30 cellular contexts compared by ENCODE assay signal in genomic region chr18:53795061-53795460, GRCh38.
A peak's percentile ranks its signal among the peaks of the same experiment; 100 is the strongest.
DNase-seq lines count a peak whose midpoint lies in the region; ATAC-seq and TF ChIP-seq lines count a peak whose summit lies in the region.
"Had no signal": no experiment of that assay in that cellular context is flagged by ENCODE, and none has a peak within 500 bp of the region (broad histone marks: within the 10 kb centered on the region; RNA-seq: fewer than 3 reads in every experiment).

No MANE protein-coding gene starts in this region.

- no peak overlapping the region for H3K4me3 ChIP-seq in ACC112 (ENCODE audit: low read depth, low read length)
- H3K4me3 ChIP-seq in mammary epithelial cell (replicated peaks in 1 of 3; ENCODE audit: insufficient read depth in 1 of 3, low read depth in 2 of 3, low read length in 3 of 3), result no peak overlapping the region
- no peak overlapping the region for H3K4me3 ChIP-seq in fibroblast of the aortic adventitia (ENCODE audit: low read depth, low read length)
- H3K4me3 ChIP-seq: left ventricle myocardium inferior, Peyer's patch, SK-N-MC, thyroid gland had no signal

- H3K27ac ChIP-seq in ACC112 (ENCODE audit: low read depth, low read length), result peak overlapping the region; percentile 87
- H3K27ac ChIP-seq in mammary epithelial cell (ENCODE audit: insufficient read depth, low read depth, low read length), result peak overlapping the region; percentile 58
- H3K27ac ChIP-seq: left ventricle myocardium inferior, Peyer's patch, SK-N-MC, thyroid gland had no signal

- no TSS peak for BruUV-seq in mammary epithelial cell (replicated peaks; lab: Mats Ljungman, UMichigan)

- intact Hi-C loops in mammary epithelial cell (cut with micrococcal nuclease), result no loop called here

- no peak overlapping the region for H3K4me3 Mint-ChIP-seq in stimulated activated naive CD8-positive, alpha-beta T cell treated with anti-CD3 and anti-CD28 coated beads, Interleukin-15, amount 100 ng/mL, for 72 hours
- H3K4me3 Mint-ChIP-seq in naive thymus-derived CD8-positive, alpha-beta T cell, result no peak overlapping the region
- H3K4me3 Mint-ChIP-seq: activated CD4-positive, alpha-beta T cell treated with anti-CD3 and anti-CD28 coated beads for 36 hours; activated CD8-positive, alpha-beta T cell treated with anti-CD3 and anti-CD28 coated beads, Interleukin-2, amount 10 ng/mL, durations not matched to agents 7 days and 5 days; activated naive CD8-positive, alpha-beta T cell treated with anti-CD3 and anti-CD28 coated beads for 36 hours; B cell; CD8-positive, alpha-beta T cell; mesothelial cell of epicardium; naive B cell; stimulated activated naive CD8-positive, alpha-beta T cell treated with anti-CD3 and anti-CD28 coated beads, Interleukin-15, Interleukin-2, amounts not matched to agents 100 ng/mL and 50 ng/mL, for 24 hours; T-helper 1 cell treated with Interleukin-12 subunit alpha and Interleukin-12 subunit beta and Interleukin-4 antibody, amounts not matched to agents 30 μg/mL and 1 μg/mL, for 36 hours had no signal

- no peaks in the 10 kb centered on the region for H3K27me3 ChIP-seq in ACC112 (ENCODE audit: insufficient read depth, low read length)
- no peaks in the 10 kb centered on the region for H3K27me3 ChIP-seq in mammary epithelial cell (ENCODE audit: insufficient read depth, low read length)
- H3K27me3 ChIP-seq: Peyer's patch, thyroid gland had no signal

- peak; percentile 75 for DNase-seq in NCI-H69 (lab: John Stamatoyannopoulos, UW)
- DNase-seq in mammary epithelial cell, result peak; percentile 58
- peak; percentile 66 for DNase-seq in fibroblast of the aortic adventitia (ENCODE audit: low read depth)
- no peak for DNase-seq in UCSD-AML1 (lab: John Stamatoyannopoulos, UW; ENCODE audit: unreplicated experiment)
- DNase-seq in stimulated activated naive CD8-positive, alpha-beta T cell treated with anti-CD3 and anti-CD28 coated beads, Interleukin-15, amount 100 ng/mL, for 72 hours, result no peak
- no peak for DNase-seq in naive thymus-derived CD8-positive, alpha-beta T cell
- DNase-seq: activated CD4-positive, alpha-beta T cell treated with anti-CD3 and anti-CD28 coated beads for 36 hours; activated CD8-positive, alpha-beta T cell treated with anti-CD3 and anti-CD28 coated beads, Interleukin-2, amount 10 ng/mL, durations not matched to agents 7 days and 5 days; activated effector memory CD4-positive, alpha-beta T cell treated with anti-CD3 and anti-CD28 coated beads, Interleukin-2, amount 50 U/mL, for 16 hours; activated naive CD8-positive, alpha-beta T cell treated with anti-CD3 and anti-CD28 coated beads for 36 hours; CD8-positive, alpha-beta T cell; DMS53; effector CD4-positive, alpha-beta T cell; GDM1; islet precursor cell; Kasumi-1; left ventricle myocardium inferior; naive B cell; NCI-H146; NK-92 treated with Interleukin-12 subunit alpha and Interleukin-12 subunit beta, amount 100 ng/mL, for 24 hours; occipital lobe; Peyer's patch; thyroid gland had no signal

- no peaks in the 10 kb centered on the region for H3K27me3 Mint-ChIP-seq in stimulated activated naive CD8-positive, alpha-beta T cell treated with anti-CD3 and anti-CD28 coated beads, Interleukin-15, amount 100 ng/mL, for 72 hours
- no peaks in the 10 kb centered on the region for H3K27me3 Mint-ChIP-seq in naive thymus-derived CD8-positive, alpha-beta T cell
- H3K27me3 Mint-ChIP-seq: activated CD4-positive, alpha-beta T cell treated with anti-CD3 and anti-CD28 coated beads for 36 hours; activated naive CD8-positive, alpha-beta T cell treated with anti-CD3 and anti-CD28 coated beads for 36 hours; B cell; naive B cell; stimulated activated naive CD8-positive, alpha-beta T cell treated with anti-CD3 and anti-CD28 coated beads, Interleukin-15, Interleukin-2, amounts not matched to agents 100 ng/mL and 50 ng/mL, for 24 hours had no signal

- H3K4me1 Mint-ChIP-seq in stimulated activated naive CD8-positive, alpha-beta T cell treated with anti-CD3 and anti-CD28 coated beads, Interleukin-15, amount 100 ng/mL, for 72 hours, result peaks cover 12% of the 10 kb centered on the region
- no peaks in the 10 kb centered on the region for H3K4me1 Mint-ChIP-seq in naive thymus-derived CD8-positive, alpha-beta T cell
- H3K4me1 Mint-ChIP-seq: activated CD4-positive, alpha-beta T cell treated with anti-CD3 and anti-CD28 coated beads for 36 hours; B cell; naive B cell had no signal

- H3K27ac Mint-ChIP-seq in stimulated activated naive CD8-positive, alpha-beta T cell treated with anti-CD3 and anti-CD28 coated beads, Interleukin-15, amount 100 ng/mL, for 72 hours, result peak overlapping the region in 1 of 2 donors; percentile 42
- no peak overlapping the region for H3K27ac Mint-ChIP-seq in naive thymus-derived CD8-positive, alpha-beta T cell
- H3K27ac Mint-ChIP-seq: activated CD4-positive, alpha-beta T cell treated with anti-CD3 and anti-CD28 coated beads for 36 hours; activated CD8-positive, alpha-beta T cell treated with anti-CD3 and anti-CD28 coated beads, Interleukin-2, amount 10 ng/mL, durations not matched to agents 7 days and 5 days; activated naive CD8-positive, alpha-beta T cell treated with anti-CD3 and anti-CD28 coated beads for 36 hours; B cell; CD8-positive, alpha-beta T cell; mesothelial cell of epicardium; naive B cell; stimulated activated naive CD8-positive, alpha-beta T cell treated with anti-CD3 and anti-CD28 coated beads, Interleukin-15, Interleukin-2, amounts not matched to agents 100 ng/mL and 50 ng/mL, for 24 hours; T-helper 1 cell treated with Interleukin-12 subunit alpha and Interleukin-12 subunit beta and Interleukin-4 antibody, amounts not matched to agents 30 μg/mL and 1 μg/mL, for 36 hours had no signal

- H3K4me1 ChIP-seq in ACC112 (ENCODE audit: control insufficient read depth, insufficient read depth, low read length, unreplicated experiment) (peaks cover 27% of the 10 kb centered on the region), mammary epithelial cell (ENCODE audit: insufficient read depth, low read length) (peaks cover 24% of the 10 kb centered on the region)
- H3K4me1 ChIP-seq: left ventricle myocardium inferior, Peyer's patch, thyroid gland had no signal

- no peak overlapping the region for H3K9ac ChIP-seq in mammary epithelial cell (ENCODE audit: insufficient read depth, low read length)

- H4K20me1 ChIP-seq in mammary epithelial cell (ENCODE audit: insufficient read depth, low read length), result no peaks in the 10 kb centered on the region

- H3K36me3 Mint-ChIP-seq in naive thymus-derived CD8-positive, alpha-beta T cell, result no peaks in the 10 kb centered on the region
- H3K36me3 Mint-ChIP-seq: activated naive CD8-positive, alpha-beta T cell treated with anti-CD3 and anti-CD28 coated beads for 36 hours; CD8-positive, alpha-beta T cell; mesothelial cell of epicardium; naive B cell had no signal

- H2AFZ ChIP-seq in ACC112 (ENCODE audit: low read length, unreplicated experiment) (peak overlapping the region; percentile 31), mammary epithelial cell (ENCODE audit: low read depth, low read length) (no peak overlapping the region)

- H3K36me3 ChIP-seq in ACC112 (ENCODE audit: insufficient read depth, low read length) (no peaks in the 10 kb centered on the region), mammary epithelial cell (ENCODE audit: insufficient read depth, low read length) (no peaks in the 10 kb centered on the region)
- H3K36me3 ChIP-seq: left ventricle myocardium inferior, Peyer's patch, thyroid gland had no signal

- H3K79me2 ChIP-seq in ACC112 (ENCODE audit: control insufficient read depth, insufficient read depth, low read length, unreplicated experiment) (no peaks in the 10 kb centered on the region), mammary epithelial cell (ENCODE audit: insufficient read depth, low read length) (no peaks in the 10 kb centered on the region)

- ATAC-seq in GM19467 (IDR thresholded peaks at IDR 0.05; ENCODE audit: unreplicated experiment), result no peak
- ATAC-seq in stimulated activated naive CD8-positive, alpha-beta T cell treated with anti-CD3 and anti-CD28 coated beads, Interleukin-15, amount 100 ng/mL, for 72 hours, result no peak
- ATAC-seq in naive thymus-derived CD8-positive, alpha-beta T cell, result no peak
- ATAC-seq: activated CD4-positive, alpha-beta T cell treated with anti-CD3 and anti-CD28 coated beads for 36 hours; activated CD8-positive, alpha-beta T cell treated with anti-CD3 and anti-CD28 coated beads, Interleukin-2, amount 10 ng/mL, durations not matched to agents 7 days and 5 days; CD8-positive, alpha-beta T cell had no signal

- H3K9me3 ChIP-seq in mammary epithelial cell (replicated peaks; ENCODE audit: insufficient read depth, low read length), result no peaks in the 10 kb centered on the region
- H3K9me3 ChIP-seq: Peyer's patch, thyroid gland had no signal

- POLR2A ChIA-PET in naive thymus-derived CD8-positive, alpha-beta T cell (lab: Charles Lee), result no interaction called here

- 29% methylated on average over 3 of the region's 3 CpGs for WGBS in mammary epithelial cell (ENCODE audit: low coverage, missing lambda C conversion rate)

- CTCF ChIA-PET in mammary epithelial cell (lab: Charles Lee; ENCODE audit: low non-redundant PET), result no interaction called here

- TF ChIP-seq CTCF in mammary epithelial cell (conservative IDR thresholded peaks at IDR 0.05 in 1 of 2, IDR thresholded peaks at IDR 0.05 in 1 of 2; ENCODE audit: extremely low read depth in 1 of 2, insufficient read depth in 1 of 2, low read depth in 1 of 2, low read length in 2 of 2), result no peak
- TF ChIP-seq CTCF in fibroblast of the aortic adventitia (IDR thresholded peaks at IDR 0.05; ENCODE audit: insufficient read depth, low read length), result no peak

- in situ Hi-C loops in mammary epithelial cell (cut with MboI; ENCODE audit: low sequenced_read_pairs in 2 of 2), result no loop called here

- no peak overlapping the region for H3K4me2 ChIP-seq in mammary epithelial cell (ENCODE audit: insufficient read depth, low read depth, low read length)

- dilution Hi-C loops in mammary epithelial cell (cut with HindIII; ENCODE audit: low sequenced_read_pairs), result no loop called here

- H3K9me3 Mint-ChIP-seq in stimulated activated naive CD8-positive, alpha-beta T cell treated with anti-CD3 and anti-CD28 coated beads, Interleukin-15, amount 100 ng/mL, for 72 hours, result peaks cover 5 to 9% of the 10 kb centered on the region in 2 donors
- H3K9me3 Mint-ChIP-seq in naive thymus-derived CD8-positive, alpha-beta T cell, result peaks cover under 1 to 24% (median 7%) of the 10 kb centered on the region in 9 donors
- H3K9me3 Mint-ChIP-seq: mesothelial cell of epicardium; T-helper 1 cell treated with Interleukin-12 subunit alpha and Interleukin-12 subunit beta and Interleukin-4 antibody, amounts not matched to agents 30 μg/mL and 1 μg/mL, for 36 hours had no signal

Comparison
In these comparisons a context has a peak if more than half of its experiments do, and no peak if none do; other contexts are left out.
1. DNase-seq: peak in NCI-H69 (single experiment), mammary epithelial cell (single experiment) and fibroblast of the aortic adventitia (single experiment); none in UCSD-AML1 (single experiment), stimulated activated naive CD8-positive, alpha-beta T cell treated with anti-CD3 and anti-CD28 coated beads, Interleukin-15, amount 100 ng/mL, for 72 hours (0 of 2) and naive thymus-derived CD8-positive, alpha-beta T cell (0 of 10).